ENCODE assay signal across 31 cellular contexts in the genomic region with DNA sequence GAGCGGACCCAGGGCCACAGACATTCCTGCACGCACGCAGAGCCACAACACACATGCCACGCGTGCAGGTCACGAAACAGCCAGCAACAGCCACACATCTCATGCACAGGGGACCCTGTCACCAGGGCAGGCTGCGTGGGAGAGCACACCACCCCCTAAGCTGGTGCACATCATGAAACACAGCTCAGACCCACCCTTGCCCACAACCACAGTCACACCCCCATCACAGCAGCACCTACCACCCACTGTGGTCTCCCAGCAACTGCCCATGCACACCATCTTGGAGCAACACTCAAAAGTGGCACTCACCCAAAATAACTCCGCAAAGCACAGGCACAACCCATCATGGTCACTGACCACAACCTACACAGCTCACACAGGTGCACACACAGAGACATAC.
"Had no signal": no experiment of that assay in that cellular context is flagged by ENCODE, and none has a peak within 500 bp of the region (broad histone marks: within the 10 kb centered on the region; RNA-seq: fewer than 3 reads in every experiment).

No MANE protein-coding gene starts in this region.

- H3K4me1 Mint-ChIP-seq: activated B cell treated with CpG ODN at 0.5 μM for 24 hours; activated CD8-positive, alpha-beta memory T cell treated with anti-CD3 and anti-CD28 coated beads, Interleukin-2, amount 10 ng/mL, durations not matched to agents 7 days and 5 days had no signal

- H3K36me3 ChIP-seq: cardiac muscle cell, esophagus squamous epithelium, heart right ventricle, lower lobe of right lung, pancreas, prostate gland, upper lobe of right lung had no signal

- H3K27me3 Mint-ChIP-seq: activated B cell treated with CpG ODN at 0.5 μM for 24 hours; activated CD8-positive, alpha-beta memory T cell treated with anti-CD3 and anti-CD28 coated beads, Interleukin-2, amount 10 ng/mL, durations not matched to agents 7 days and 5 days; activated naive CD8-positive, alpha-beta T cell; dendritic cell treated with granulocyte-macrophage colony-stimulating factor and Interleukin-4, amounts not matched to agents 40 ng/mL and 50 ng/mL, for 4 days had no signal

- H3K27ac ChIP-seq: body of pancreas, cardiac muscle cell, esophagus squamous epithelium, heart right ventricle, lower lobe of right lung, pancreas, prostate gland, skin epidermis, upper lobe of right lung had no signal

- H3K4me3 ChIP-seq: body of pancreas, cardiac muscle cell, esophagus squamous epithelium, heart right ventricle, lower lobe of right lung, pancreas, prostate gland, skin epidermis, upper lobe of right lung had no signal

- H3K4me1 ChIP-seq: heart right ventricle, lower lobe of right lung, pancreas, prostate gland, upper lobe of right lung had no signal

- H3K9me3 Mint-ChIP-seq: activated B cell treated with CpG ODN at 0.5 μM for 24 hours; dendritic cell treated with granulocyte-macrophage colony-stimulating factor and Interleukin-4, amounts not matched to agents 40 ng/mL and 50 ng/mL, for 4 days; nephron; stimulated activated naive CD8-positive, alpha-beta T cell treated with anti-CD3 and anti-CD28 coated beads, Interleukin-15, Interleukin-2, amounts not matched to agents 100 ng/mL and 50 ng/mL, for 24 hours had no signal

- DNase-seq: activated B cell treated with CpG ODN at 0.5 μM for 24 hours; activated CD4-positive, alpha-beta T cell treated with anti-CD3 and anti-CD28 coated beads, Interleukin-2, amount 50 U/mL, for 1 hour; activated CD8-positive, alpha-beta memory T cell treated with anti-CD3 and anti-CD28 coated beads, Interleukin-2, amount 10 ng/mL, durations not matched to agents 7 days and 5 days; activated CD8-positive, alpha-beta T cell treated with anti-CD3 and anti-CD28 coated beads, Interleukin-2, amount 10 ng/mL, durations not matched to agents 7 days and 5 days; activated effector memory CD4-positive, alpha-beta T cell treated with Interleukin-2 at 50 U/mL for 16 hours; activated naive CD4-positive, alpha-beta T cell treated with Interleukin-2 at 50 U/mL for 16 hours; aorta; body of pancreas; effector CD4-positive, alpha-beta T cell; esophagus squamous epithelium; foreskin melanocyte; heart right ventricle; kidney glomerular epithelial cell; lower lobe of right lung; mesendoderm; nucleus accumbens; pancreas; retina; stimulated activated CD4-positive, alpha-beta T cell treated with anti-CD3 and anti-CD28 coated beads, Interleukin-12 subunit alpha, Interleukin-12 subunit beta, amount 100 ng/mL, for 4 hours; stimulated activated CD4-positive, alpha-beta T cell treated with anti-CD3 and anti-CD28 coated beads, Interleukin-4, amount 100 ng/mL, for 1 hour; T-helper 2 cell; upper lobe of right lung had no signal

- H3K9me3 ChIP-seq: body of pancreas, esophagus squamous epithelium, heart right ventricle, lower lobe of right lung, pancreas, prostate gland, upper lobe of right lung had no signal

- H3K27ac Mint-ChIP-seq: activated B cell treated with CpG ODN at 0.5 μM for 24 hours; activated CD8-positive, alpha-beta memory T cell treated with anti-CD3 and anti-CD28 coated beads, Interleukin-2, amount 10 ng/mL, durations not matched to agents 7 days and 5 days; activated CD8-positive, alpha-beta T cell treated with anti-CD3 and anti-CD28 coated beads, Interleukin-2, amount 10 ng/mL, durations not matched to agents 7 days and 5 days; activated naive CD8-positive, alpha-beta T cell; dendritic cell treated with granulocyte-macrophage colony-stimulating factor and Interleukin-4, amounts not matched to agents 40 ng/mL and 50 ng/mL, for 4 days; nephron; stimulated activated naive CD8-positive, alpha-beta T cell treated with anti-CD3 and anti-CD28 coated beads, Interleukin-15, Interleukin-2, amounts not matched to agents 100 ng/mL and 50 ng/mL, for 24 hours had no signal

- ATAC-seq: activated CD8-positive, alpha-beta memory T cell treated with anti-CD3 and anti-CD28 coated beads, Interleukin-2, amount 10 ng/mL, durations not matched to agents 7 days and 5 days; activated CD8-positive, alpha-beta T cell treated with anti-CD3 and anti-CD28 coated beads, Interleukin-2, amount 10 ng/mL, durations not matched to agents 7 days and 5 days; body of pancreas; heart right ventricle; left lobe of liver; lower lobe of right lung; pancreas; sciatic nerve had no signal

- H3K36me3 Mint-ChIP-seq: activated CD8-positive, alpha-beta memory T cell treated with anti-CD3 and anti-CD28 coated beads, Interleukin-2, amount 10 ng/mL, durations not matched to agents 7 days and 5 days; activated naive CD8-positive, alpha-beta T cell had no signal

- H3K27me3 ChIP-seq: body of pancreas, cardiac muscle cell, esophagus squamous epithelium, heart right ventricle, pancreas, upper lobe of right lung had no signal

- H3K4me3 Mint-ChIP-seq: activated B cell treated with CpG ODN at 0.5 μM for 24 hours; activated CD8-positive, alpha-beta memory T cell treated with anti-CD3 and anti-CD28 coated beads, Interleukin-2, amount 10 ng/mL, durations not matched to agents 7 days and 5 days; activated CD8-positive, alpha-beta T cell treated with anti-CD3 and anti-CD28 coated beads, Interleukin-2, amount 10 ng/mL, durations not matched to agents 7 days and 5 days; activated naive CD8-positive, alpha-beta T cell; dendritic cell treated with granulocyte-macrophage colony-stimulating factor and Interleukin-4, amounts not matched to agents 40 ng/mL and 50 ng/mL, for 4 days; nephron; stimulated activated naive CD8-positive, alpha-beta T cell treated with anti-CD3 and anti-CD28 coated beads, Interleukin-15, Interleukin-2, amounts not matched to agents 100 ng/mL and 50 ng/mL, for 24 hours had no signal
